10 cellular contexts compared by ENCODE assay signal in the genomic region with DNA sequence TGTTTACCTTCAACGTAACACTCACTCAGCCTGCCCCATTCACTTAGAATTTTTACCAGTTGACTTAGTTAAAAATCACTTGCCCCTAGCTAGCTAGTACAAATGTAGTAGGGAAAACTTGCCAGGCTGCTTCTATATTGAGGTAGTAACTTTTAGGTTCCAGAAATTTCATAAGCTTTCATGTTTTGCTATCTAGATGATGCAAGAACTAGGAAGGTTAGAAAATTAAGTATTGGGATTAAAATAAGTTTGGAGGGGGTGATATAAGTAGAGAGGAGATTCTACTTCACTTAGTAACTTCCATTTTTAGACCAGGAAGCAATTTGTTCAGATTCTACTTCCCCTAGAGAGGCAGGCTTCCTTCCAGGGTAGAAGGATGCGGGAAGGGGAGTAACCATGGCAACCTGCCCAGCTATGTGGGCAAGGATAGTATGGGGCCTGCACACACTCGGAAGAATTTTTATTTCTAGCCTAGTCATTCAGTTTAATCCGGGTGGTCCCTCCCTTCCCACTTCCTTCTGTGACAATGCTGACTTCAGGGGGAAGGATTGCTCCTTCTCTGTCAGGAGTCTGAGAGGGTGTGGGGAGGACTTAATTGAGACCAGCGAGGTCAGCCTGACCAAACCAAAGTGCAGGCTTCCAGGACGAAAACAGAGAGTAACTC. TPM values are rescaled to one million over a fixed set of nuclear protein-coding genes. Genes with fewer than 3 reads are reported as not detected.
DNase-seq lines count a peak whose midpoint lies in the region; ATAC-seq and TF ChIP-seq lines count a peak whose summit lies in the region.
"Had no signal": no experiment of that assay in that cellular context is flagged by ENCODE, and none has a peak within 500 bp of the region (broad histone marks: within the 10 kb centered on the region; RNA-seq: fewer than 3 reads in every experiment).

No MANE protein-coding gene starts in this region.

- H3K27ac ChIP-seq in vagina, result peak overlapping the region; percentile 89

- TF ChIP-seq CTCF in epithelial cell of proximal tubule (conservative IDR thresholded peaks at IDR 0.05; ENCODE audit: low read depth, low read length) (no peak), vagina (IDR thresholded peaks at IDR 0.05) (no peak)

- H3K36me3 ChIP-seq in vagina, result no peaks in the 10 kb centered on the region

- H3K27me3 ChIP-seq in vagina, result no peaks in the 10 kb centered on the region

- TF ChIP-seq POLR2A in vagina (IDR thresholded peaks at IDR 0.05), result peak in 1 of 2 donors; percentile 5

- H3K4me1 ChIP-seq in vagina, result peaks cover 54% of the 10 kb centered on the region

- ATAC-seq in Right ventricle myocardium inferior (peak; percentile 67), HG03565 (IDR thresholded peaks at IDR 0.05; ENCODE audit: unreplicated experiment) (no peak), GM21737 (IDR thresholded peaks at IDR 0.05; ENCODE audit: unreplicated experiment) (no peak), GM19455 (IDR thresholded peaks at IDR 0.05; ENCODE audit: unreplicated experiment) (no peak)

- H3K9me3 ChIP-seq in vagina, result no peaks in the 10 kb centered on the region

- DNase-seq in Right ventricle myocardium inferior (ENCODE audit: missing footprints) (peak; percentile 72), cardiac septum (ENCODE audit: low spot score) (no peak), epithelial cell of proximal tubule (ENCODE audit: low read depth) (no peak), mucosa of gallbladder (ENCODE audit: low spot score) (peak; percentile 55), vagina (ENCODE audit: extremely low spot score in 2 of 2) (no peak)
- DNase-seq: CD4-positive, alpha-beta memory T cell; NCI-H526 had no signal

- H3K4me3 ChIP-seq in epithelial cell of proximal tubule (ENCODE audit: low read depth, low read length) (peak overlapping the region; percentile 88), vagina (peak overlapping the region; percentile 28 to 58)

- intact Hi-C loops in Right ventricle myocardium inferior (cut with DNase I) (loop anchor here (5.0 kb wide), 2 partner anchors 38 to 107 kb away; no protein-coding TSS in a partner anchor), cardiac septum (cut with DNase I) (no loop called here), vagina (cut with DNase I) (no loop called here)

RNA-seq across cellular contexts. Expression of a gene that starts 4.2 kb away (rescaled TPM):
- total RNA-seq in Right ventricle myocardium inferior (41.9 TPM), cardiac septum (28.7 TPM), epithelial cell of proximal tubule (13.2 and 16.6 TPM in 2 replicates), mucosa of gallbladder (55.2 TPM), vagina (60.4 TPM)

RNA-seq across cellular contexts. Expression of a gene that starts 56.3 kb away (rescaled TPM):
- total RNA-seq in Right ventricle myocardium inferior (not detected), cardiac septum (not detected), epithelial cell of proximal tubule (not detected in 2 replicates), mucosa of gallbladder (1.0 TPM), vagina (not detected)
- total RNA-seq: CD4-positive, alpha-beta memory T cell had no signal

Comparison
In these comparisons a context has a peak if more than half of its experiments do, and no peak if none do; other contexts are left out.
1. DNase-seq: peak in Right ventricle myocardium inferior (single experiment) and mucosa of gallbladder (single experiment); none in cardiac septum (single experiment), epithelial cell of proximal tubule (single experiment) and vagina (0 of 2).